Comparison of ENCODE assay signal across 1 cellular context in genomic region chr1:220189750-220190347, GRCh38.
TF ChIP-seq lines count a peak whose summit lies in the region.

No MANE protein-coding gene starts in this region.

TF ChIP-seq in GM23338, 12 proteins besides CTCF, POLR2A, EP300 and RAD21 (continued from another document):
- no peak for TF ChIP-seq EZH2phosphoT487 (IDR thresholded peaks at IDR 0.05; ENCODE audit: unreplicated experiment)
- no peak for TF ChIP-seq ETS1 (IDR thresholded peaks at IDR 0.05)
- no peak for TF ChIP-seq CREB1 (CRISPR knock-in tag; IDR thresholded peaks at IDR 0.05; ENCODE audit: low read depth)
- TF ChIP-seq EZH2 (IDR thresholded peaks at IDR 0.05; ENCODE audit: low read depth, unreplicated experiment): no peak
- TF ChIP-seq ZNF114 (CRISPR knock-in tag; IDR thresholded peaks at IDR 0.05): no peak
- TF ChIP-seq STAT1 (IDR thresholded peaks at IDR 0.05; ENCODE audit: unreplicated experiment): no peak
- TF ChIP-seq JUNB (IDR thresholded peaks at IDR 0.05; ENCODE audit: unreplicated experiment): no peak
